3 cellular contexts compared by ENCODE assay signal in the genomic region with DNA sequence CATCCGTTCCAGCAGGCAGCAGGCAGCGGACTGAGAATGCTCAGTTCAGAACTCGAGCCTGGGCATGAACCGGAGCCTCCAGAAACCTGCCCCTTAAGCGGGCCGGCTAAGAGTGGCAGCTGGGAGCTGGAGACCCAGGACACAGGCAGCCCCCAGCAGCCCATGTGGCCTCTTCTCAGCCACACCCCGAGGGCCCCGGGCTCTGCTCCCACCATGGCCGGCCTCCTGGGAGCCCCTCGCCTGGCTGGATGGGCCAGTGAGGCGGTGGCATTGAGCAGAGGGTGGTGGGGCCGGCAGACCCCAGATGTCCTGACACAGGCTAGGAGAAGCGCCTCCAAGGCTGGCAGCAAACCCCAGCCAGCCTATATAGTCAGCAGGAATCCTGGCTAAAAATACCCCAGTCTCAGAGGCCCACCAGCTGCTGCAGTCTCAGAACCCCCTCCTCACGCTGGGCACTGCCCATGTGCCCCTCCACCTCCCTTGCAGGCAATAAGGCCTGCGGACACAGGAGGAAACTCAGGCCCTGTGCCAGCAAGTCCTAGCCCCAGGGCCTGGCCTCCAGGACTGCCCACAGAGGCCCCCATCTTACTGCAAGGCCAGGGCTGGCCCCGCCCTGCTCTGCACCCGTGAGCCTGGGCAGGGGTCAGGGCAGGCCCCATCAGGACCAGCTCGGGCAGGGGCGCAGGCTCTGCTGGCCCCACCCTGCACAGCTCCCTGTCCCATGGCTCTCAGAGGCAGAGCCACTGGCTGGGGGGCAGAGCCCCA. TPM values are rescaled to one million over a fixed set of nuclear protein-coding genes. Genes with fewer than 3 reads are reported as not detected.
"Had no signal": no experiment of that assay in that cellular context is flagged by ENCODE, and none has a peak within 500 bp of the region (broad histone marks: within the 10 kb centered on the region; RNA-seq: fewer than 3 reads in every experiment).

No MANE protein-coding gene starts in this region.

RNA-seq across cellular contexts. Expression of gene PRODH, which starts 28.6 kb away (rescaled TPM):
- total RNA-seq: endothelial cell of umbilical vein, fibroblast of lung, mononuclear cell had no signal
- polyA plus RNA-seq: endothelial cell of umbilical vein had no signal
